ENCODE assay signal across 8 cellular contexts in genomic region chr12:50825372-50825838, GRCh38. TPM values are rescaled to one million over a fixed set of nuclear protein-coding genes. Genes with fewer than 3 reads are reported as not detected.
DNase-seq lines count a peak whose midpoint lies in the region; ATAC-seq, FAIRE-seq and TF ChIP-seq lines count a peak whose summit lies in the region.

No MANE protein-coding gene starts in this region.

- POLR2A ChIA-PET in GM10248 (lab: Yijun Ruan, JAX) = interaction anchor here (0.7 kb wide), 1 partner anchor 15 kb away, joined by 4 read pairs; no protein-coding TSS in a partner anchor

- no peaks in the 10 kb centered on the region for H3K4me1 ChIP-seq in right atrium auricular region
- no peaks in the 10 kb centered on the region for H3K4me1 ChIP-seq in skeletal muscle satellite cell (ENCODE audit: control insufficient read depth, insufficient read depth, low read length)

- peak; percentile 32 for TF ChIP-seq CTCF in GM10248 (IDR thresholded peaks at IDR 0.05; ENCODE audit: control extremely low read depth, extremely low read depth, low read depth, missing control alignments)
- TF ChIP-seq CTCF in right atrium auricular region (IDR thresholded peaks at IDR 0.05) = peak; percentile 34 to 61

- CTCF ChIA-PET in GM10248 (lab: Yijun Ruan, JAX) = interaction anchor here (0.7 to 2.6 kb wide), 17 partner anchors 11 to 536 kb away, joined by 3 to 29 read pairs (median 3); partner anchors contain the start of gene SLC11A2

- H3K9me3 ChIP-seq in right atrium auricular region = no peaks in the 10 kb centered on the region
- no peaks in the 10 kb centered on the region for H3K9me3 ChIP-seq in skeletal muscle satellite cell (replicated peaks; ENCODE audit: low read length)

- no peak for ATAC-seq in GM21825 (IDR thresholded peaks at IDR 0.05; ENCODE audit: unreplicated experiment)

- H3K36me3 ChIP-seq in right atrium auricular region (no peaks in the 10 kb centered on the region), skeletal muscle satellite cell (ENCODE audit: insufficient read depth, low read length) (no peaks in the 10 kb centered on the region)

- FAIRE-seq in A204.1 (lab: Jason Lieb, UNC) = peak; percentile 97

- peak overlapping the region; percentile 23 for H3K9ac ChIP-seq in skeletal muscle satellite cell (ENCODE audit: low read depth, low read length)

- H3K4me2 ChIP-seq in skeletal muscle satellite cell (ENCODE audit: low read length) = no peak overlapping the region

- DNase-seq in GM10248 (ENCODE audit: extremely low spot score) (peak; percentile 49), NCI-H226 (peak; percentile 48), amniotic stem cell (lab: John Stamatoyannopoulos, UW) (peak; percentile 82), right atrium auricular region (ENCODE audit: low spot score) (no peak)
- DNase-seq in activated CD4-positive, alpha-beta T cell treated with anti-CD3 and anti-CD28 coated beads for 48 hours = no peak

- peak overlapping the region; percentile 67 to 71 for H3K27ac ChIP-seq in right atrium auricular region

- H3K4me3 ChIP-seq in right atrium auricular region (no peak overlapping the region), skeletal muscle satellite cell (ENCODE audit: low read length) (no peak overlapping the region)

- H3K27me3 ChIP-seq in right atrium auricular region (no peaks in the 10 kb centered on the region), skeletal muscle satellite cell (ENCODE audit: control insufficient read depth, insufficient read depth, low read length) (no peaks in the 10 kb centered on the region)

RNA-seq across cellular contexts. Expression of gene TMPRSS12, which starts 17.3 kb away (rescaled TPM):
- total RNA-seq in right atrium auricular region = not detected
- total RNA-seq in skeletal muscle satellite cell (2012; rRNA removed) = not detected in 2 replicates

Comparison
In these comparisons a context has a peak if more than half of its experiments do, and no peak if none do; other contexts are left out.
1. DNase-seq: peak in GM10248 (single experiment), NCI-H226 (single experiment) and amniotic stem cell (single experiment); none in right atrium auricular region (single experiment) and activated CD4-positive, alpha-beta T cell treated with anti-CD3 and anti-CD28 coated beads for 48 hours (single experiment).